Comparison of ENCODE assay signal across 19 cellular contexts in genomic region chr17:74119049-74119580, GRCh38.
A peak's percentile ranks its signal among the peaks of the same experiment; 100 is the strongest.
DNase-seq lines count a peak whose midpoint lies in the region; ATAC-seq, FAIRE-seq and TF ChIP-seq lines count a peak whose summit lies in the region.
"Had no signal": no experiment of that assay in that cellular context is flagged by ENCODE, and none has a peak within 500 bp of the region (broad histone marks: within the 10 kb centered on the region; RNA-seq: fewer than 3 reads in every experiment).

No MANE protein-coding gene starts in this region.

- FAIRE-seq in GM12878 (lab: Jason Lieb, UNC) = no peak
- FAIRE-seq: GM12891, RCC 7860 had no signal

- POLR2A ChIA-PET in HEK293 (lab: Yijun Ruan, JAX) = interaction anchor here (0.5 kb wide), 1 partner anchor 87 kb away, joined by 4 read pairs; no protein-coding TSS in a partner anchor
- POLR2A ChIA-PET in GM12878 (lab: Charles Lee) = no interaction called here

- no peaks in the 10 kb centered on the region for H3K36me3 Mint-ChIP-seq in stimulated activated naive B cell treated with anti-CD40 and anti-IgM and Interleukin-4, amounts not matched to agents 10 μg/mL and 1 μg/mL and 100 μg/mL, for 72 hours
- H3K36me3 Mint-ChIP-seq: CD4-positive, alpha-beta memory T cell had no signal

- SMC1A ChIA-PET in GM12878 (lab: Charles Lee; ENCODE audit: uncharacterized antibody, unreplicated experiment) = no interaction called here

- no peaks in the 10 kb centered on the region for H3K36me3 ChIP-seq in HEK293 (ENCODE audit: control insufficient read depth in 2 of 2, insufficient read depth in 1 of 2, low read length in 2 of 2)
- no peaks in the 10 kb centered on the region for H3K36me3 ChIP-seq in GM12878 (ENCODE audit: control insufficient read depth in 2 of 2, insufficient read depth in 2 of 2, low read length in 1 of 2)
- H3K36me3 ChIP-seq: BLaER1, MG63 had no signal

- no peaks in the 10 kb centered on the region for H4K20me1 ChIP-seq in GM12878 (ENCODE audit: control insufficient read depth, insufficient read depth)
- H4K20me1 ChIP-seq: BLaER1 had no signal

- no peak for TF ChIP-seq CTCF in HEK293 (tag by site-specific recombination; IDR thresholded peaks at IDR 0.05)
- no peak for TF ChIP-seq CTCF in GM12878 (IDR thresholded peaks at IDR 0.05 in 2 of 3, conservative IDR thresholded peaks at IDR 0.05 in 1 of 3; ENCODE audit: control insufficient read depth in 2 of 3, extremely low read depth in 1 of 3, insufficient read depth in 1 of 3, low read depth in 3 of 3, low read length in 3 of 3)

- CTCF ChIA-PET in HEK293 (lab: Yijun Ruan, JAX) = interaction anchor here (0.6 to 5.9 kb wide), 4 partner anchors 29 to 1558 kb away, joined by 3 to 23 read pairs (median 8); no protein-coding TSS in a partner anchor
- CTCF ChIA-PET in GM12878 (lab: Yijun Ruan, JAX) = interaction anchor here (1.1 to 1.9 kb wide), 2 partner anchors 29 to 81 kb away, joined by 3 to 8 read pairs; no protein-coding TSS in a partner anchor

- DNase-seq in GM12878 (ENCODE audit: low read depth, low spot score) (no peak), islet precursor cell (peak; percentile 49), posterior vena cava (ENCODE audit: low spot score) (peak; percentile 50), NCI-H226 (no peak)
- no peak for DNase-seq in stimulated activated naive B cell treated with anti-CD40 and anti-IgM and Interleukin-4, amounts not matched to agents 10 μg/mL and 1 μg/mL and 100 μg/mL, for 72 hours
- DNase-seq: CD4-positive, alpha-beta memory T cell; GM23248; IMR-90; Karpas-422; MG63; NCI-H1092 treated with DMSO at 0.1 percent for 48 hours; NCI-H2081; Right ventricle myocardium superior had no signal

- H3K27ac Mint-ChIP-seq in stimulated activated naive B cell treated with anti-CD40 and anti-IgM and Interleukin-4, amounts not matched to agents 10 μg/mL and 1 μg/mL and 100 μg/mL, for 72 hours = no peak overlapping the region

- TF ChIP-seq EP300 in GM12878 (IDR thresholded peaks at IDR 0.05; ENCODE audit: borderline replicate concordance in 1 of 2, control insufficient read depth in 1 of 2, low read depth in 2 of 2, low read length in 2 of 2) = no peak

- peaks cover 36 to 65% of the 10 kb centered on the region in 2 donors for H3K27me3 Mint-ChIP-seq in stimulated activated naive B cell treated with anti-CD40 and anti-IgM and Interleukin-4, amounts not matched to agents 10 μg/mL and 1 μg/mL and 100 μg/mL, for 72 hours

- H3K4me3 ChIP-seq in HEK293 (ENCODE audit: low read depth, low read length) (no peak overlapping the region), GM12878 (no peak overlapping the region)
- H3K4me3 ChIP-seq: BLaER1, GM23248, MG63 had no signal

- ATAC-seq in GM12878 (no peak), HG03039 (IDR thresholded peaks at IDR 0.05; ENCODE audit: unreplicated experiment) (no peak)
- ATAC-seq in stimulated activated naive B cell treated with anti-CD40 and anti-IgM and Interleukin-4, amounts not matched to agents 10 μg/mL and 1 μg/mL and 100 μg/mL, for 72 hours (replicated peaks) = no peak

- H3K4me1 ChIP-seq in HEK293 (ENCODE audit: control insufficient read depth, insufficient read depth, low read length) (no peaks in the 10 kb centered on the region), GM12878 (ENCODE audit: control insufficient read depth, insufficient read depth, low read length) (no peaks in the 10 kb centered on the region)

- H3K4me1 Mint-ChIP-seq in stimulated activated naive B cell treated with anti-CD40 and anti-IgM and Interleukin-4, amounts not matched to agents 10 μg/mL and 1 μg/mL and 100 μg/mL, for 72 hours = no peaks in the 10 kb centered on the region

- no peak overlapping the region for H3K9ac ChIP-seq in GM12878 (ENCODE audit: control insufficient read depth, insufficient read depth, low read length)
- H3K9ac ChIP-seq: BLaER1, GM23248, SK-N-SH had no signal

- in situ Hi-C loops in GM12878 (cut with MboI) = no loop called here

- H3K79me2 ChIP-seq in GM12878 (ENCODE audit: control insufficient read depth, insufficient read depth, low read length) = no peaks in the 10 kb centered on the region

- H3K9me3 Mint-ChIP-seq in stimulated activated naive B cell treated with anti-CD40 and anti-IgM and Interleukin-4, amounts not matched to agents 10 μg/mL and 1 μg/mL and 100 μg/mL, for 72 hours = peaks cover 4 to 7% of the 10 kb centered on the region in 2 donors

- no peak for TF ChIP-seq POLR2A in GM12878 (IDR thresholded peaks at IDR 0.05; ENCODE audit: low read depth, low read length)

- RAD21 ChIA-PET in GM12878 (lab: Charles Lee; ENCODE audit: unreplicated experiment) = no interaction called here

- 36% methylated on average over 16 of the region's 16 CpGs for WGBS in GM12878 (ENCODE audit: insufficient coverage, insufficient replicate concordance, low lambda C conversion rate, missing lambda C conversion rate)

- intact Hi-C loops in GM12878 (cut with micrococcal nuclease; ENCODE audit: unreplicated experiment) (no loop called here), posterior vena cava (cut with DNase I) (no loop called here)

- H3K9me3 ChIP-seq in HEK293 (ENCODE audit: control insufficient read depth, insufficient read depth, low read depth, low read length) (no peaks in the 10 kb centered on the region), GM12878 (replicated peaks; ENCODE audit: control insufficient read depth, insufficient read depth, low read length) (no peaks in the 10 kb centered on the region)
- H3K9me3 ChIP-seq: BLaER1 had no signal

- H3K27ac ChIP-seq in HEK293 (ENCODE audit: extremely low read depth, low read depth, low read length) (no peak overlapping the region), GM12878 (ENCODE audit: control insufficient read depth, insufficient read depth) (no peak overlapping the region)
- H3K27ac ChIP-seq: BLaER1, GM23248 had no signal

- BruUV-seq in GM12878 (replicated peaks; lab: Mats Ljungman, UMichigan) = no TSS peak

- no peaks in the 10 kb centered on the region; a peak in 1 of 4 replicates for H3K27me3 ChIP-seq in GM12878 (replicated peaks in 1 of 2; ENCODE audit: control insufficient read depth in 2 of 2, insufficient read depth in 2 of 2, low read length in 1 of 2)
- H3K27me3 ChIP-seq: BLaER1 had no signal

- no peak overlapping the region for H2AFZ ChIP-seq in GM12878 (ENCODE audit: control insufficient read depth, low read depth, low read length)
- H2AFZ ChIP-seq: GM23248 had no signal

- no peak for TF ChIP-seq RAD21 in GM12878 (IDR thresholded peaks at IDR 0.05; ENCODE audit: insufficient read depth, low read depth, low read length)

- no peak overlapping the region for H3K4me3 Mint-ChIP-seq in stimulated activated naive B cell treated with anti-CD40 and anti-IgM and Interleukin-4, amounts not matched to agents 10 μg/mL and 1 μg/mL and 100 μg/mL, for 72 hours
- H3K4me3 Mint-ChIP-seq: CD4-positive, alpha-beta memory T cell had no signal

- no peak overlapping the region for H3K4me2 ChIP-seq in GM12878 (ENCODE audit: control insufficient read depth, insufficient read depth)
- H3K4me2 ChIP-seq: BLaER1, SK-N-SH had no signal

TF ChIP-seq in HEK293, 187 proteins besides CTCF, POLR2A, EP300 and RAD21:
- 0 out of 2 replicates have a peak, but pooled peaks have one; percentile 19 for TF ChIP-seq SCRT2 (tag by site-specific recombination; IDR thresholded peaks at IDR 0.05)
- no peak for TF ChIP-seq ZNF239 (tag by site-specific recombination; IDR thresholded peaks at IDR 0.05)

TF ChIP-seq in GM12878, 131 proteins besides CTCF, POLR2A, EP300 and RAD21:
- TF ChIP-seq BCL3 (IDR thresholded peaks at IDR 0.05; ENCODE audit: borderline replicate concordance, insufficient read depth, low read depth, low read length, poor library complexity, severe bottlenecking) (no peak), MXI1 (IDR thresholded peaks at IDR 0.05; ENCODE audit: low read depth, low read length) (no peak), IKZF2 (IDR thresholded peaks at IDR 0.05) (no peak), ATF7 (IDR thresholded peaks at IDR 0.05; ENCODE audit: low read depth) (0 out of 2 replicates have a peak, but pooled peaks have one; percentile 13), RBBP5 (conservative IDR thresholded peaks at IDR 0.05) (no peak), ELK1 (IDR thresholded peaks at IDR 0.05; ENCODE audit: low read depth, low read length) (no peak), ZZZ3 (IDR thresholded peaks at IDR 0.05; ENCODE audit: control insufficient read depth, insufficient read length, low read depth) (no peak), ZBED1 (IDR thresholded peaks at IDR 0.05; ENCODE audit: borderline replicate concordance) (no peak), MYC (IDR thresholded peaks at IDR 0.05; ENCODE audit: insufficient read depth, insufficient read length, insufficient replicate concordance, low read length, severe bottlenecking) (no peak)

Comparison
In these comparisons a context has a peak if more than half of its experiments do, and no peak if none do; other contexts are left out.
1. DNase-seq: peak in islet precursor cell (single experiment) and posterior vena cava (single experiment); none in GM12878 (single experiment), NCI-H226 (single experiment) and stimulated activated naive B cell treated with anti-CD40 and anti-IgM and Interleukin-4, amounts not matched to agents 10 μg/mL and 1 μg/mL and 100 μg/mL, for 72 hours (single experiment).